12 cellular contexts compared by ENCODE assay signal in the genomic region with DNA sequence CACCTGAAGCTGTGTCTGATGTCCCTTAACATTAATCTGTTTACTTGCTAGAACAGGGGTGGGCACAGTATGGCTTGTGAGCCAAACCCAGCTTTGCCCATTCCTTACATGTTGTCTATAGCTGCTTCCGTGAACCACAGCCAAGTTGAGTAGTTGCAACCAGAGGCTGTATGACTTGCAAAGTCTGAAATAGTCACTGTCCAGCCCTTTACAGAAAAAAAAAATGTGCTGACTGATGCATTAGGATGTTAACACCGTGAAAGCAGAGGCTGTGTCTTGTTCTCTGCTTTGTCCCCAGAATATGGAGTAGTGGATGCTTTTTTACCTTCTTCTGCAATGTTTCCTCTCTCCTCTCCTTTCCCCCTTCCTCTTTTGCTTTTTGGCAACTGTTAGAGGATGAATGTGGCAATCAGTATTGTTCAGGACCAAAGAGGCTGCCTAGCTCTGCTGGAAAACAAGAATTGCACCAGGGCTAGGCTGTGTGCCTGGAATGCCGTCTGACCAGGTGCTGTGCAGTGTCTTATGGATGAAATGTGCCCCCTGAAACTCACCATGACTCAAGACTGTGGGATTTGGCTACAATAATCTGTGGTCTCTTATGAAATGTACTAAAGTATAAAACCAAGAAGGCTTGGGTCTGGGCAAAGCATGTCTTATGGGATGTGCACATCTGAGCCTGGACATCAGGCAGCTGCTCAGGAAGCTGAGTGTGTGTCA.
DNase-seq lines count a peak whose midpoint lies in the region; ATAC-seq, FAIRE-seq and TF ChIP-seq lines count a peak whose summit lies in the region.
"Had no signal": no experiment of that assay in that cellular context is flagged by ENCODE, and none has a peak within 500 bp of the region (broad histone marks: within the 10 kb centered on the region; RNA-seq: fewer than 3 reads in every experiment).

No MANE protein-coding gene starts in this region.

- TF ChIP-seq CTCF in right atrium auricular region (IDR thresholded peaks at IDR 0.05) (no peak), K562 (IDR thresholded peaks at IDR 0.05 in 2 of 3, conservative IDR thresholded peaks at IDR 0.05 in 1 of 3; ENCODE audit: insufficient read depth in 2 of 3, low read depth in 1 of 3, low read length in 3 of 3) (no peak), HepG2 (CRISPR knock-in tag; IDR thresholded peaks at IDR 0.05) (no peak), WERI-Rb-1 (IDR thresholded peaks at IDR 0.05; ENCODE audit: low read depth, low read length) (no peak)

- ATAC-seq in Right ventricle myocardium inferior (no peak), K562 (no peak), HepG2 (no peak), HG02759 (IDR thresholded peaks at IDR 0.05; ENCODE audit: unreplicated experiment) (no peak), GM19324 (IDR thresholded peaks at IDR 0.05; ENCODE audit: low FRiP score, unreplicated experiment) (no peak)
- ATAC-seq in activated naive CD4-positive, alpha-beta T cell treated with anti-CD3 and anti-CD28 coated beads, Interleukin-2, amount 50 U/mL, for 72 hours: no peak

- WGBS in K562 (ENCODE audit: insufficient coverage, low coverage, missing lambda C conversion rate): 0% methylated on average over 3 of the region's 3 CpGs
- WGBS in HepG2 (ENCODE audit: low lambda C conversion rate): 2% methylated on average over 3 of the region's 3 CpGs

- intact Hi-C loops in Right ventricle myocardium inferior (cut with DNase I): no loop called here
- intact Hi-C loops in K562 (cut with micrococcal nuclease): no loop called here
- intact Hi-C loops in HepG2 (cut with micrococcal nuclease; ENCODE audit: unreplicated experiment): no loop called here

- H3K79me2 ChIP-seq in K562 (ENCODE audit: control insufficient read depth, insufficient read depth, low read length): no peaks in the 10 kb centered on the region
- no peaks in the 10 kb centered on the region for H3K79me2 ChIP-seq in HepG2 (ENCODE audit: insufficient read depth, low read length)

- FAIRE-seq in K562 (lab: Jason Lieb, UNC) (no peak), HepG2 (lab: Jason Lieb, UNC) (no peak)

- no peak overlapping the region for H3K27ac ChIP-seq in right atrium auricular region
- no peak overlapping the region for H3K27ac ChIP-seq in K562 (ENCODE audit: extremely low read depth, low read depth, low read length)
- no peak overlapping the region for H3K27ac ChIP-seq in HepG2 (ENCODE audit: extremely low read length, insufficient read depth, low read length)
- no peak overlapping the region for H3K27ac ChIP-seq in WERI-Rb-1
- H3K27ac ChIP-seq: colonic mucosa had no signal

- no peak for TF ChIP-seq EP300 in K562 (IDR thresholded peaks at IDR 0.05; ENCODE audit: low read length)
- no peak for TF ChIP-seq EP300 in HepG2 (IDR thresholded peaks at IDR 0.05; ENCODE audit: low read depth in 2 of 2, low read length in 2 of 2)
- no peak for TF ChIP-seq EP300 in HepG2 (CRISPR knock-in tag; IDR thresholded peaks at IDR 0.05; ENCODE audit: borderline replicate concordance)

- H4K20me1 ChIP-seq in K562 (replicated peaks; ENCODE audit: control insufficient read depth, insufficient read depth, low read length): 0 out of 2 replicates have a peak, but pooled peaks cover 3% of the 10 kb centered on the region
- no peaks in the 10 kb centered on the region for H4K20me1 ChIP-seq in HepG2 (ENCODE audit: insufficient read depth, low read length)

- no peak for TF ChIP-seq POLR2A in K562 (conservative IDR thresholded peaks at IDR 0.05)
- no peak for TF ChIP-seq POLR2A in HepG2 (IDR thresholded peaks at IDR 0.05; ENCODE audit: insufficient read depth in 1 of 2, low read depth in 2 of 2, low read length in 2 of 2)

- TF ChIP-seq RAD21 in K562 (CRISPR knock-in tag; conservative IDR thresholded peaks at IDR 0.05 in 1 of 2, IDR thresholded peaks at IDR 0.05 in 1 of 2) (no peak), HepG2 (CRISPR knock-in tag; IDR thresholded peaks at IDR 0.05) (no peak)

- H3K4me2 ChIP-seq in K562 (ENCODE audit: insufficient read depth, low read length): no peak overlapping the region
- no peak overlapping the region for H3K4me2 ChIP-seq in HepG2 (ENCODE audit: low read depth, low read length)

- H3K9ac ChIP-seq in K562 (ENCODE audit: insufficient read depth in 1 of 2, low read depth in 2 of 2, low read length in 2 of 2) (no peak overlapping the region), HepG2 (ENCODE audit: insufficient read depth, low read depth, low read length) (no peak overlapping the region)

- H2AFZ ChIP-seq in K562 (ENCODE audit: low read depth, low read length) (no peak overlapping the region), HepG2 (ENCODE audit: low read length) (no peak overlapping the region)

- in situ Hi-C loops in K562 (cut with MboI) (no loop called here), HepG2 (cut with HindIII; ENCODE audit: extremely low pct_ligation_motif_present, low pct_unique_long_range_greater_than_20kb) (no loop called here)

- POLR2A ChIA-PET in K562 (lab: Yijun Ruan, JAX) (interaction anchor here (1.0 to 1.4 kb wide), 2 partner anchors 11 to 16 kb away, joined by 3 read pairs; no protein-coding TSS in a partner anchor), HepG2 (lab: Yijun Ruan, JAX) (interaction anchor here (0.6 kb wide), 1 partner anchor 387 kb away, joined by 3 read pairs; no protein-coding TSS in a partner anchor)

- no peaks in the 10 kb centered on the region for H3K9me3 ChIP-seq in right atrium auricular region
- no peaks in the 10 kb centered on the region for H3K9me3 ChIP-seq in K562 (replicated peaks; ENCODE audit: control insufficient read depth, insufficient read depth, low read depth, low read length)
- H3K9me3 ChIP-seq in HepG2 (ENCODE audit: low read length): no peaks in the 10 kb centered on the region
- no peaks in the 10 kb centered on the region for H3K9me3 ChIP-seq in WERI-Rb-1 (ENCODE audit: severe bottlenecking)
- H3K9me3 ChIP-seq: colonic mucosa had no signal

- H3K4me1 ChIP-seq in right atrium auricular region: no peaks in the 10 kb centered on the region
- no peaks in the 10 kb centered on the region for H3K4me1 ChIP-seq in K562 (replicated peaks in 1 of 2; ENCODE audit: control insufficient read depth in 2 of 2, insufficient read depth in 2 of 2, low read length in 2 of 2)
- H3K4me1 ChIP-seq in HepG2 (ENCODE audit: insufficient read depth, low read length): peaks cover 17% of the 10 kb centered on the region
- H3K4me1 ChIP-seq: colonic mucosa had no signal

- H3K27me3 ChIP-seq in right atrium auricular region (no peaks in the 10 kb centered on the region), K562 (ENCODE audit: control insufficient read depth in 2 of 2, insufficient read depth in 2 of 2, low read length in 2 of 2) (peaks cover 16 to 30% of the 10 kb centered on the region in 2 experiments), HepG2 (ENCODE audit: control insufficient read depth in 1 of 2, insufficient read depth in 2 of 2, low read length in 2 of 2) (peaks cover 0 to 15% of the 10 kb centered on the region in 2 experiments; a peak in 1 of 5 replicates), WERI-Rb-1 (ENCODE audit: insufficient read depth, low read depth, severe bottlenecking) (no peaks in the 10 kb centered on the region)
- H3K27me3 ChIP-seq: colonic mucosa had no signal

- H3K36me3 ChIP-seq in right atrium auricular region (no peaks in the 10 kb centered on the region), K562 (ENCODE audit: control insufficient read depth, insufficient read depth, low read length) (no peaks in the 10 kb centered on the region), HepG2 (replicated peaks in 1 of 2; ENCODE audit: control insufficient read depth in 1 of 2, insufficient read depth in 2 of 2, low read length in 2 of 2) (no peaks in the 10 kb centered on the region), WERI-Rb-1 (no peaks in the 10 kb centered on the region; the same call in none of the 2 replicates)
- H3K36me3 ChIP-seq: colonic mucosa had no signal

- H3K9me3 Mint-ChIP-seq in activated naive CD4-positive, alpha-beta T cell treated with anti-CD3 and anti-CD28 coated beads, Interleukin-2, amount 50 U/mL, for 72 hours: no peaks in the 10 kb centered on the region

- H3K9me1 ChIP-seq in K562 (ENCODE audit: control insufficient read depth, insufficient read depth, low read length): no peaks in the 10 kb centered on the region

- CTCF ChIA-PET in K562 (lab: Yijun Ruan, JAX; ENCODE audit: low intra/inter-chr PET ratio) (no interaction called here), HepG2 (lab: Yijun Ruan, JAX; ENCODE audit: low intra/inter-chr PET ratio, low total read pairs) (no interaction called here)

- H3K4me3 ChIP-seq in right atrium auricular region (no peak overlapping the region), K562 (no peak overlapping the region), HepG2 (replicated peaks in 1 of 3; ENCODE audit: insufficient read depth in 1 of 3, low read depth in 2 of 3, low read length in 3 of 3) (no peak overlapping the region), WERI-Rb-1 (ENCODE audit: low read depth, low read length) (no peak overlapping the region)
- H3K4me3 ChIP-seq: colonic mucosa had no signal

- no peak overlapping the region for H3K27ac Mint-ChIP-seq in activated naive CD4-positive, alpha-beta T cell treated with anti-CD3 and anti-CD28 coated beads, Interleukin-2, amount 50 U/mL, for 72 hours

- peak; percentile 26 for DNase-seq in right atrium auricular region (ENCODE audit: low spot score)
- DNase-seq in Right ventricle myocardium inferior (ENCODE audit: missing footprints): no peak
- DNase-seq in K562 (ENCODE audit: extremely low read depth in 1 of 4, low spot score in 3 of 4): no peak
- no peak for DNase-seq in HepG2 (ENCODE audit: low spot score)
- no peak for DNase-seq in WERI-Rb-1
- DNase-seq in activated naive CD4-positive, alpha-beta T cell treated with anti-CD3 and anti-CD28 coated beads, Interleukin-2, amount 50 U/mL, for 72 hours (ENCODE audit: low spot score in 2 of 2): no peak
- DNase-seq: activated CD4-positive, alpha-beta T cell treated with anti-CD3 and anti-CD28 coated beads for 1 hour; colonic mucosa; GDM1; stimulated activated naive CD4-positive, alpha-beta T cell had no signal

- BruUV-seq in K562 (replicated peaks; lab: Mats Ljungman, UMichigan): no TSS peak
- no TSS peak for BruUV-seq in HepG2 (replicated peaks; lab: Mats Ljungman, UMichigan)

- H3K36me3 Mint-ChIP-seq in activated naive CD4-positive, alpha-beta T cell treated with anti-CD3 and anti-CD28 coated beads, Interleukin-2, amount 50 U/mL, for 72 hours: no peaks in the 10 kb centered on the region

TF ChIP-seq in K562, 482 proteins besides CTCF, POLR2A, EP300 and RAD21:
- peak; percentile 80 for TF ChIP-seq MAFG (tag; conservative IDR thresholded peaks at IDR 0.05)
- TF ChIP-seq MCM3 (IDR thresholded peaks at IDR 0.05): no peak
- peak; percentile 52; the same call in 1 of the 2 replicates for TF ChIP-seq C11orf30 (IDR thresholded peaks at IDR 0.05; ENCODE audit: low read depth)
- TF ChIP-seq ZNF316 (IDR thresholded peaks at IDR 0.05): peak; percentile 69

TF ChIP-seq in HepG2, 621 proteins besides CTCF, POLR2A, EP300 and RAD21 (continues in another document):
- TF ChIP-seq MED13 (CRISPR knock-in tag; IDR thresholded peaks at IDR 0.05): no peak
- TF ChIP-seq MIER3 (CRISPR knock-in tag; IDR thresholded peaks at IDR 0.05; ENCODE audit: borderline replicate concordance): no peak
- TF ChIP-seq ZNF33B (CRISPR knock-in tag; IDR thresholded peaks at IDR 0.05): no peak
- TF ChIP-seq ZNF3 (CRISPR knock-in tag; IDR thresholded peaks at IDR 0.05): no peak
- TF ChIP-seq NRL (CRISPR knock-in tag; IDR thresholded peaks at IDR 0.05; ENCODE audit: borderline replicate concordance): no peak
